Comparison of ENCODE assay signal across 12 cellular contexts in the genomic region with DNA sequence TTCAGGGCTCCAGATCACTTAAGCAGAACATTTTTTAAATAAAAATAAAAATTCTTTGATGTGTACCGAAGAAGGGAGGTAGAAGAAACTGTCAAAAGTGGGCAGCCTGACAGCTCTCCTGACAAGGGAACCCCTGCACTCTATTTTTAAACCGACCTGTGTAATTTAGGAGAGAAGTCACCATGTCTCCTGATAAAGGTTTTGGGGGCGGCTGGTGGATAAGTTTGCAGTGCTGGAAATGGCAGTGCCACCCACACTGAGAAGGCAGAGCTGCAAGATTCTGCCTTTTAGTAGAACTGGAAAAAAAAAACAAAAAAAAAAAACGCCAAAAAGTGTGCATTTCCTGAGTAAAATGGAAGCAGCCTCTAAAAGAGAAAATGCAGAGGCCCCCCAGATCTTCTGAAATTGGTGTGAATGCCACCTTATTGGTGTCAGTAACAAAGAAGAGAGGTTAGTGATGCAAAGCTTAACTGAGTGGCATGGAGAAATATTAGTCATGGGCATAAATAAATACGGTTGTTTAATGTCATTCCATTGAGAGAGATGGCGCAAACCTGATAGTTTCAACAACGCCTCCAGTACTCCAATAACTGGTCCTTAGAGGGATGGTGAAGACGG.
"Had no signal": no experiment of that assay in that cellular context is flagged by ENCODE, and none has a peak within 500 bp of the region (broad histone marks: within the 10 kb centered on the region; RNA-seq: fewer than 3 reads in every experiment).

No MANE protein-coding gene starts in this region.

- DNase-seq: activated CD4-positive, alpha-beta T cell treated with anti-CD3 and anti-CD28 coated beads, Interleukin-2, amount 50 U/mL, for 4 hours; activated T-cell treated with anti-CD3 and anti-CD28 coated beads, Interleukin-2, amount 50 U/mL, for 1 hour; central memory CD4-positive, alpha-beta T cell; effector memory CD4-positive, alpha-beta T cell; heart right ventricle; stimulated activated CD4-positive, alpha-beta T cell treated with anti-CD3 and anti-CD28 coated beads, Interleukin-15, amount 100 ng/mL, for 24 hours; stimulated activated CD4-positive, alpha-beta T cell treated with anti-CD3 and anti-CD28 coated beads, Interleukin-4, amount 100 ng/mL, for 4 hours; T-cell; transverse colon had no signal

- ATAC-seq: T-cell had no signal

- FAIRE-seq: frontal cortex had no signal

- H3K27ac Mint-ChIP-seq: activated naive CD4-positive, alpha-beta T cell treated with anti-CD3 and anti-CD28 coated beads, Interleukin-2, amount 50 U/mL, for 24 hours; T-cell had no signal

- H3K4me3 ChIP-seq: coronary artery, heart right ventricle, transverse colon had no signal

- H3K36me3 ChIP-seq: heart right ventricle, transverse colon had no signal

- H3K4me3 Mint-ChIP-seq: activated naive CD4-positive, alpha-beta T cell treated with anti-CD3 and anti-CD28 coated beads, Interleukin-2, amount 50 U/mL, for 24 hours; T-cell had no signal

- H3K27me3 Mint-ChIP-seq: activated naive CD4-positive, alpha-beta T cell treated with anti-CD3 and anti-CD28 coated beads, Interleukin-2, amount 50 U/mL, for 24 hours had no signal

- H3K27me3 ChIP-seq: heart right ventricle, transverse colon had no signal
